Comparison of ENCODE assay signal across 22 cellular contexts in genomic region chr12:87793134-87793533, GRCh38.
A peak's percentile ranks its signal among the peaks of the same experiment; 100 is the strongest.
DNase-seq lines count a peak whose midpoint lies in the region; ATAC-seq lines count a peak whose summit lies in the region.
"Had no signal": no experiment of that assay in that cellular context is flagged by ENCODE, and none has a peak within 500 bp of the region (broad histone marks: within the 10 kb centered on the region; RNA-seq: fewer than 3 reads in every experiment).

No MANE protein-coding gene starts in this region.

- no peaks in the 10 kb centered on the region for H3K9me3 ChIP-seq in SJCRH30 (replicated peaks)

- no peaks in the 10 kb centered on the region for H3K36me3 ChIP-seq in SJCRH30

- no peaks in the 10 kb centered on the region for H3K27me3 ChIP-seq in SJCRH30

- no peak for ATAC-seq in GM21528 (IDR thresholded peaks at IDR 0.05; ENCODE audit: low FRiP score, unreplicated experiment)
- ATAC-seq: T-helper 17 cell had no signal

- H3K27ac ChIP-seq in SJCRH30: peak overlapping the region; percentile 42

- 0 out of 2 replicates have a peak, but pooled peaks cover 3% of the 10 kb centered on the region for H3K4me1 ChIP-seq in SJCRH30

- peak; percentile 26 for DNase-seq in AG08396 (ENCODE audit: low spot score)
- peak; percentile 13 to 42 for DNase-seq in SJCRH30
- DNase-seq in dedifferentiated amniotic fluid mesenchymal stem cell (ENCODE audit: extremely low spot score): peak; percentile 49
- DNase-seq in left kidney (ENCODE audit: low read depth, low spot score): peak; percentile 31
- no peak for DNase-seq in NCI-H510A treated with DMSO at 0.1 percent for 48 hours (lab: John Stamatoyannopoulos, UW)
- DNase-seq in Kasumi-1 (lab: John Stamatoyannopoulos, UW): no peak
- no peak for DNase-seq in H4 (ENCODE audit: low spot score)
- DNase-seq: 8988T; activated CD4-positive, alpha-beta T cell treated with anti-CD3 and anti-CD28 coated beads for 48 hours; activated naive CD4-positive, alpha-beta T cell treated with Interleukin-2 at 50 U/mL for 16 hours; activated T-cell treated with anti-CD3 and anti-CD28 coated beads, Interleukin-2, amount 50 U/mL, for 48 hours; amygdala; effector CD4-positive, alpha-beta T cell; GDM1; KG1; mammary epithelial cell; NCI-H1694 treated with DMSO at 0.1 percent for 48 hours; NCI-H2171 treated with DMSO at 0.1 percent for 48 hours; NCI-H526 treated with DMSO at 0.1 percent for 48 hours; T-helper 17 cell had no signal

- H3K4me3 ChIP-seq in SJCRH30: no peak overlapping the region
- H3K4me3 ChIP-seq: smooth muscle cell had no signal

Comparison
In these comparisons a context has a peak if more than half of its experiments do, and no peak if none do; other contexts are left out.
1. DNase-seq: peak in AG08396 (single experiment), SJCRH30 (2 of 2), dedifferentiated amniotic fluid mesenchymal stem cell (single experiment) and left kidney (single experiment); none in NCI-H510A treated with DMSO at 0.1 percent for 48 hours (single experiment), Kasumi-1 (0 of 2) and H4 (single experiment).